Comparison of ENCODE assay signal across 8 cellular contexts in genomic region chrX:154458116-154458953, GRCh38. TPM values are rescaled to one million over a fixed set of nuclear protein-coding genes. Genes with fewer than 3 reads are reported as not detected.
DNase-seq lines count a peak whose midpoint lies in the region; ATAC-seq and TF ChIP-seq lines count a peak whose summit lies in the region.

TSS of gene PLXNA3 (plus strand) at chrX:154458281. CDS start at chrX:154460184, 1,903 bp downstream.

- H3K9me3 Mint-ChIP-seq in activated T-cell treated with anti-CD3 and anti-CD28 coated beads, Interleukin-2, amount 50 U/mL, for 4 hours, result no peaks in the 10 kb centered on the region
- H3K9me3 Mint-ChIP-seq in nephron progenitor cell, result peaks cover 55% of the 10 kb centered on the region

- DNase-seq in GM10266 (ENCODE audit: extremely low spot score) (peak; percentile 84), HAP-1 (ENCODE audit: low spot score in 2 of 2) (peak; percentile 30 to 82), NCI-H526 (lab: John Stamatoyannopoulos, UW) (peak; percentile 17 to 86), fibroblast of pulmonary artery (ENCODE audit: low read depth) (no peak), nephron progenitor cell (peak; percentile 80), testis (peak; percentile 29), NCI-H1694 treated with DMSO at 0.1 percent for 48 hours (lab: John Stamatoyannopoulos, UW) (no peak)
- peak; percentile 61 for DNase-seq in activated T-cell treated with anti-CD3 and anti-CD28 coated beads, Interleukin-2, amount 50 U/mL, for 4 hours

- in situ Hi-C loops in HAP-1 (cut with MboI; ENCODE audit: low sequenced_read_pairs), result no loop called here

- H3K27ac Mint-ChIP-seq in nephron progenitor cell, result peak within 1 kb of the TSS; percentile 87

- no peak for TF ChIP-seq POLR2A in testis (IDR thresholded peaks at IDR 0.05)

- H3K4me3 ChIP-seq in HAP-1 (peak within 1 kb of the TSS; percentile 83), fibroblast of pulmonary artery (replicated peaks; ENCODE audit: low read depth, low read length) (peak within 1 kb of the TSS; percentile 69), testis (peak within 1 kb of the TSS; percentile 55 to 66)

- 1% methylated on average over 20 of the region's 88 CpGs; no CpG with 5 or more reads in 1 of the 2 donors for WGBS in testis, 2 donors

- peak within 1 kb of the TSS in 1 of 2 donors; percentile 56 for H3K27ac ChIP-seq in testis

- no peaks in the 10 kb centered on the region for H3K36me3 Mint-ChIP-seq in activated T-cell treated with anti-CD3 and anti-CD28 coated beads, Interleukin-2, amount 50 U/mL, for 4 hours (ENCODE audit: insufficient read depth)
- peaks cover 24% of the 10 kb centered on the region for H3K36me3 Mint-ChIP-seq in nephron progenitor cell (ENCODE audit: low read depth)

- TF ChIP-seq CTCF in GM10266 (IDR thresholded peaks at IDR 0.05; ENCODE audit: control insufficient read depth, insufficient read depth, low read depth, missing control alignments) (no peak), fibroblast of pulmonary artery (IDR thresholded peaks at IDR 0.05; ENCODE audit: low read length, missing control alignments) (no peak), nephron progenitor cell (IDR thresholded peaks at IDR 0.05) (no peak), testis (IDR thresholded peaks at IDR 0.05) (no peak)

- H3K4me1 ChIP-seq in HAP-1 (peaks cover 10% of the 10 kb centered on the region), testis (no peaks in the 10 kb centered on the region)

- no peaks in the 10 kb centered on the region for H3K9me3 ChIP-seq in HAP-1
- no peaks in the 10 kb centered on the region for H3K9me3 ChIP-seq in testis

- no peaks in the 10 kb centered on the region for H3K27me3 ChIP-seq in HAP-1 (ENCODE audit: low read depth)
- H3K27me3 ChIP-seq in testis, result no peaks in the 10 kb centered on the region

- H3K36me3 ChIP-seq in HAP-1 (replicated peaks) (peaks cover 30% of the 10 kb centered on the region), testis (ENCODE audit: low read depth, missing control alignments) (no peaks in the 10 kb centered on the region)

- peak; percentile 83 to 84 for ATAC-seq in activated T-cell treated with anti-CD3 and anti-CD28 coated beads, Interleukin-2, amount 50 U/mL, for 4 hours

- intact Hi-C loops in testis (cut with DNase I; ENCODE audit: low total_unique reads), result no loop called here

- H3K4me1 Mint-ChIP-seq in activated T-cell treated with anti-CD3 and anti-CD28 coated beads, Interleukin-2, amount 50 U/mL, for 4 hours (ENCODE audit: low read depth), result peaks cover 10% of the 10 kb centered on the region
- peaks cover 12% of the 10 kb centered on the region for H3K4me1 Mint-ChIP-seq in nephron progenitor cell

- H3K4me3 Mint-ChIP-seq in activated T-cell treated with anti-CD3 and anti-CD28 coated beads, Interleukin-2, amount 50 U/mL, for 4 hours, result peak within 1 kb of the TSS; percentile 92
- peak within 1 kb of the TSS; percentile 89 for H3K4me3 Mint-ChIP-seq in nephron progenitor cell

- no peaks in the 10 kb centered on the region for H3K27me3 Mint-ChIP-seq in activated T-cell treated with anti-CD3 and anti-CD28 coated beads, Interleukin-2, amount 50 U/mL, for 4 hours (ENCODE audit: low read depth)
- peaks cover 3% of the 10 kb centered on the region for H3K27me3 Mint-ChIP-seq in nephron progenitor cell (ENCODE audit: low read depth, poor library complexity)

RNA-seq across cellular contexts. Expression of gene PLXNA3, which starts in this region (rescaled TPM):
- total RNA-seq in activated T-cell treated with anti-CD3 and anti-CD28 coated beads, Interleukin-2, amount 50 U/mL, for 4 hours, result 10 to 100 TPM; 26.6 to 33.8 (median 27.6) TPM
- total RNA-seq in testis, result 10 to 100 TPM; 37.3 to 63.5 TPM
- polyA plus RNA-seq in testis (ENCODE audit: insufficient read depth, low read depth, low replicate concordance), result 24.7 TPM

Comparison
In these comparisons a context has a peak if more than half of its experiments do, and no peak if none do; other contexts are left out.
1. DNase-seq: peak in GM10266 (single experiment), HAP-1 (2 of 2), NCI-H526 (2 of 2), activated T-cell treated with anti-CD3 and anti-CD28 coated beads, Interleukin-2, amount 50 U/mL, for 4 hours (single experiment), nephron progenitor cell (single experiment) and testis (single experiment); none in fibroblast of pulmonary artery (single experiment) and NCI-H1694 treated with DMSO at 0.1 percent for 48 hours (single experiment).
2. Peak in every context shown above with its lines, with median percentiles within 50 percentile points of each other: H3K4me3 ChIP-seq.